In genomic region chr2:11583840-11584529, GRCh38 we compare ENCODE assay signal across 8 cellular contexts. TPM values are rescaled to one million over a fixed set of nuclear protein-coding genes. Genes with fewer than 3 reads are reported as not detected.
A peak's percentile ranks its signal among the peaks of the same experiment; 100 is the strongest.
DNase-seq lines count a peak whose midpoint lies in the region; ATAC-seq and TF ChIP-seq lines count a peak whose summit lies in the region.

No MANE protein-coding gene starts in this region.

- no peak overlapping the region for H3K4me3 Mint-ChIP-seq in CD8-positive, alpha-beta memory T cell
- no peak overlapping the region for H3K4me3 Mint-ChIP-seq in natural killer cell
- H3K4me3 Mint-ChIP-seq in stimulated activated naive B cell treated with anti-CD40 and anti-IgM and Interleukin-4, amounts not matched to agents 10 μg/mL and 1 μg/mL and 100 μg/mL, for 72 hours, result no peak overlapping the region

- H3K4me1 ChIP-seq in CD8-positive, alpha-beta memory T cell (ENCODE audit: insufficient read depth, low read length), result no peaks in the 10 kb centered on the region
- H3K4me1 ChIP-seq in NT2/D1 (ENCODE audit: insufficient read depth, insufficient read length), result no peaks in the 10 kb centered on the region

- DNase-seq in CD8-positive, alpha-beta memory T cell, result peak; percentile 7 to 54 (median 14)
- DNase-seq in NT2/D1 (ENCODE audit: low read depth, low spot score), result peak; percentile 55
- peak; percentile 20 for DNase-seq in activated CD8-positive, alpha-beta memory T cell treated with anti-CD3 and anti-CD28 coated beads, Interleukin-2, amount 50 U/mL, for 1 hour (ENCODE audit: extremely low read depth)
- DNase-seq in erythroblast (lab: John Stamatoyannopoulos, UW), result peak; percentile 62 to 76
- peak; percentile 27 for DNase-seq in natural killer cell
- peak; percentile 79 for DNase-seq in stimulated activated naive B cell treated with anti-CD40 and anti-IgM and Interleukin-4, amounts not matched to agents 10 μg/mL and 1 μg/mL and 100 μg/mL, for 72 hours

- no peak overlapping the region for H3K27ac ChIP-seq in CD8-positive, alpha-beta memory T cell (ENCODE audit: low read depth, low read length)

- H3K9me3 ChIP-seq in CD8-positive, alpha-beta memory T cell (ENCODE audit: low read length), result no peaks in the 10 kb centered on the region
- H3K9me3 ChIP-seq in NT2/D1 (ENCODE audit: insufficient read depth, low read length), result no peaks in the 10 kb centered on the region

- TF ChIP-seq POLR2A in erythroblast (IDR thresholded peaks at IDR 0.05; ENCODE audit: low read length), result no peak

- no peak overlapping the region for H3K27ac Mint-ChIP-seq in CD8-positive, alpha-beta memory T cell
- H3K27ac Mint-ChIP-seq in natural killer cell, result no peak overlapping the region
- peak overlapping the region; percentile 21 for H3K27ac Mint-ChIP-seq in stimulated activated naive B cell treated with anti-CD40 and anti-IgM and Interleukin-4, amounts not matched to agents 10 μg/mL and 1 μg/mL and 100 μg/mL, for 72 hours

- no peaks in the 10 kb centered on the region for H3K36me3 Mint-ChIP-seq in CD8-positive, alpha-beta memory T cell
- no peaks in the 10 kb centered on the region for H3K36me3 Mint-ChIP-seq in natural killer cell
- H3K36me3 Mint-ChIP-seq in stimulated activated naive B cell treated with anti-CD40 and anti-IgM and Interleukin-4, amounts not matched to agents 10 μg/mL and 1 μg/mL and 100 μg/mL, for 72 hours, result no peaks in the 10 kb centered on the region

- H3K27me3 ChIP-seq in CD8-positive, alpha-beta memory T cell (ENCODE audit: insufficient read depth, low read length, poor library complexity, severe bottlenecking), result no peaks in the 10 kb centered on the region
- no peaks in the 10 kb centered on the region for H3K27me3 ChIP-seq in NT2/D1 (ENCODE audit: insufficient read depth, insufficient read length)

- no peaks in the 10 kb centered on the region for H3K9me3 Mint-ChIP-seq in CD8-positive, alpha-beta memory T cell
- no peaks in the 10 kb centered on the region for H3K9me3 Mint-ChIP-seq in natural killer cell
- H3K9me3 Mint-ChIP-seq in stimulated activated naive B cell treated with anti-CD40 and anti-IgM and Interleukin-4, amounts not matched to agents 10 μg/mL and 1 μg/mL and 100 μg/mL, for 72 hours, result peaks cover 0 to 5% of the 10 kb centered on the region in 2 donors

- intact Hi-C loops in natural killer cell (cut with micrococcal nuclease), result loop anchor here (2.0 to 10.0 kb wide), 2 partner anchors 105 to 349 kb away; no protein-coding TSS in a partner anchor

- no peak overlapping the region for H3K4me3 ChIP-seq in CD8-positive, alpha-beta memory T cell (ENCODE audit: low read length)
- H3K4me3 ChIP-seq in NT2/D1 (ENCODE audit: insufficient read length, low read depth), result no peak overlapping the region

- ATAC-seq in GM19395 (IDR thresholded peaks at IDR 0.05; ENCODE audit: unreplicated experiment), result peak; percentile 92
- ATAC-seq in HG03520 (IDR thresholded peaks at IDR 0.05; ENCODE audit: unreplicated experiment), result peak; percentile 81
- peak; percentile 65 to 76 (median 74) for ATAC-seq in natural killer cell
- peak; percentile 96 to 97 for ATAC-seq in stimulated activated naive B cell treated with anti-CD40 and anti-IgM and Interleukin-4, amounts not matched to agents 10 μg/mL and 1 μg/mL and 100 μg/mL, for 72 hours (replicated peaks)

- TF ChIP-seq CTCF in natural killer cell (IDR thresholded peaks at IDR 0.05), result peak; percentile 56

- no peak overlapping the region for H3K9ac ChIP-seq in NT2/D1 (ENCODE audit: insufficient read length, low read depth)

- H3K4me1 Mint-ChIP-seq in CD8-positive, alpha-beta memory T cell, result peaks cover 0 to 8% (median 0%) of the 10 kb centered on the region in 3 donors
- peaks cover 0 to 6% of the 10 kb centered on the region in 2 donors for H3K4me1 Mint-ChIP-seq in natural killer cell
- H3K4me1 Mint-ChIP-seq in stimulated activated naive B cell treated with anti-CD40 and anti-IgM and Interleukin-4, amounts not matched to agents 10 μg/mL and 1 μg/mL and 100 μg/mL, for 72 hours, result peaks cover 11 to 13% of the 10 kb centered on the region in 2 donors

- H3K36me3 ChIP-seq in CD8-positive, alpha-beta memory T cell (ENCODE audit: insufficient read depth, low read length), result no peaks in the 10 kb centered on the region
- H3K36me3 ChIP-seq in NT2/D1 (ENCODE audit: insufficient read depth, insufficient read length, low read length), result peaks cover 14% of the 10 kb centered on the region

- CTCF ChIA-PET in CD8-positive, alpha-beta memory T cell (lab: Charles Lee), result interaction anchor here (0.7 to 5.5 kb wide), 7 partner anchors 8 to 752 kb away, joined by 3 to 54 read pairs (median 5); a partner anchor contains a TSS

- POLR2A ChIA-PET in CD8-positive, alpha-beta memory T cell (lab: Charles Lee), result no interaction called here

- peaks cover 6 to 11% of the 10 kb centered on the region in 2 donors for H3K27me3 Mint-ChIP-seq in CD8-positive, alpha-beta memory T cell
- H3K27me3 Mint-ChIP-seq in natural killer cell (ENCODE audit: low read depth in 2 of 2), result peaks cover 0 to 5% of the 10 kb centered on the region in 2 donors
- H3K27me3 Mint-ChIP-seq in stimulated activated naive B cell treated with anti-CD40 and anti-IgM and Interleukin-4, amounts not matched to agents 10 μg/mL and 1 μg/mL and 100 μg/mL, for 72 hours, result peaks cover 11 to 22% of the 10 kb centered on the region in 2 donors

RNA-seq across cellular contexts. Expression of gene GREB1, which starts 50.1 kb away (rescaled TPM):
- total RNA-seq in CD8-positive, alpha-beta memory T cell, result under 1 TPM; 0.55 to 0.94 TPM
- polyA plus RNA-seq in CD8-positive, alpha-beta memory T cell, result 0.16 TPM
- total RNA-seq in natural killer cell, result 1 to 10 TPM in 2 of 3 donors, under 1 TPM in 1; 0.85 to 2.5 (median 2.4) TPM

Comparison
In these comparisons a context has a peak if more than half of its experiments do, and no peak if none do; other contexts are left out.
1. DNase-seq: peak in every context shown above with its lines; median percentile 79 in stimulated activated naive B cell treated with anti-CD40 and anti-IgM and Interleukin-4, amounts not matched to agents 10 μg/mL and 1 μg/mL and 100 μg/mL, for 72 hours; 69 in erythroblast; 55 in NT2/D1; 27 in natural killer cell; 20 in activated CD8-positive, alpha-beta memory T cell treated with anti-CD3 and anti-CD28 coated beads, Interleukin-2, amount 50 U/mL, for 1 hour; 14 in CD8-positive, alpha-beta memory T cell.